In the genomic region with DNA sequence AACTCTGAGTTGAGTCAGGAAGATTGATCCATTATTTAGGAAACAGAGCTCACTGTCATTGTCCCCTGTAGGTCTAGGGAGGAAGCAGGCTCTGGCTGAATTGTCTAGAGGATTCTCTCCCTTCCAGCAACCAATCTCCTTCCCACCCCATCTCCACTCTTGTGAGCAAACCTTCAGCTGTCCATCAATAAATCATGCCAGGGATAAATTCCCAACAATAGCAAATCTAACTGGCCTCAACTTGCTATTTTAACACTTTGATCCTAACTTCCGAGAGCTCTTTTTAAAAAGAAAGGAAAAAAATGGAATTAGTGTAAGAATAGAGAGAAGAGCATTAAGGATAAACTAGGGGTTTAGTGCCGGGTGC, we compare ENCODE assay signal across 19 cellular contexts. TPM values are rescaled to one million over a fixed set of nuclear protein-coding genes. Genes with fewer than 3 reads are reported as not detected.
DNase-seq lines count a peak whose midpoint lies in the region; ATAC-seq and TF ChIP-seq lines count a peak whose summit lies in the region.
"Had no signal": no experiment of that assay in that cellular context is flagged by ENCODE, and none has a peak within 500 bp of the region (broad histone marks: within the 10 kb centered on the region; RNA-seq: fewer than 3 reads in every experiment).

No MANE protein-coding gene starts in this region.

- H3K79me1 ChIP-seq in mesendoderm (ENCODE audit: low read length), result no peaks in the 10 kb centered on the region

- TF ChIP-seq CTCF in C4-2B (conservative IDR thresholded peaks at IDR 0.05), result no peak

- H3K9ac ChIP-seq in skeletal muscle tissue (ENCODE audit: low read depth in 1 of 3, low read length in 3 of 3), result no peak overlapping the region
- H3K9ac ChIP-seq in mesendoderm (ENCODE audit: low read length), result no peak overlapping the region

- H2AK5ac ChIP-seq in mesendoderm (ENCODE audit: low read length), result no peak overlapping the region

- H3K27ac ChIP-seq in C4-2B, result peak overlapping the region; percentile 48; the same call in 1 of the 2 replicates
- H3K27ac ChIP-seq in epithelial cell of prostate, result peak overlapping the region; percentile 0
- H3K27ac ChIP-seq in skeletal muscle tissue (ENCODE audit: low read depth, low read length), result peak overlapping the region; percentile 3
- H3K27ac ChIP-seq in mesendoderm (ENCODE audit: low read depth, low read length), result no peak overlapping the region
- H3K27ac ChIP-seq: SJCRH30, suprapubic skin had no signal

- H3K4me2 ChIP-seq in mesendoderm (ENCODE audit: low read length), result no peak overlapping the region

- no peak overlapping the region for H4K5ac ChIP-seq in mesendoderm (ENCODE audit: low read length)

- ATAC-seq in GM21717 (IDR thresholded peaks at IDR 0.05; ENCODE audit: unreplicated experiment), result no peak
- ATAC-seq: left cardiac atrium had no signal

- no peak overlapping the region for H2BK120ac ChIP-seq in mesendoderm (ENCODE audit: low read depth, low read length)

- no peaks in the 10 kb centered on the region for H3K9me3 ChIP-seq in skeletal muscle tissue (ENCODE audit: control insufficient read depth in 3 of 3, low read length in 3 of 3)
- H3K9me3 ChIP-seq: sigmoid colon, SJCRH30, suprapubic skin had no signal

- DNase-seq in LHCN-M2 (ENCODE audit: low read depth), result peak; percentile 77
- no peak for DNase-seq in epithelial cell of prostate (ENCODE audit: low read depth, low spot score)
- no peak for DNase-seq in mesendoderm
- DNase-seq in RPMI8226, result no peak
- DNase-seq: activated CD4-positive, alpha-beta T cell treated with anti-CD3 and anti-CD28 coated beads for 4 hours; activated naive CD4-positive, alpha-beta T cell treated with anti-CD3 and anti-CD28 coated beads for 36 hours; activated T-cell treated with anti-CD3 and anti-CD28 coated beads, Interleukin-2, amount 50 U/mL, for 48 hours; amygdala; head of caudate nucleus; left cardiac atrium; MM.1S; nephron progenitor cell; posterior cingulate gyrus; sigmoid colon; SJCRH30 had no signal

- no peak overlapping the region for H2BK15ac ChIP-seq in mesendoderm (replicated peaks; ENCODE audit: low read depth)

- WGBS in mesendoderm (ENCODE audit: extremely low coverage, insufficient coverage, low lambda C conversion rate), result no CpG with 5 or more reads among the region's 2 CpGs

- H4K8ac ChIP-seq in mesendoderm (ENCODE audit: low read depth, low read length), result no peak overlapping the region

- no peak overlapping the region for H2BK5ac ChIP-seq in mesendoderm (ENCODE audit: low read length)

- no peaks in the 10 kb centered on the region for H3K79me2 ChIP-seq in mesendoderm (ENCODE audit: control insufficient read depth, insufficient read depth, low read length)

- no peak overlapping the region for H3K4ac ChIP-seq in mesendoderm (ENCODE audit: low read depth, low read length)

- H3K56ac ChIP-seq in mesendoderm (ENCODE audit: low read length), result no peak overlapping the region

- H3K18ac ChIP-seq in mesendoderm (ENCODE audit: low read length), result no peak overlapping the region

- peaks cover 13 to 24% (median 24%) of the 10 kb centered on the region in 3 donors for H3K4me1 ChIP-seq in skeletal muscle tissue (ENCODE audit: control insufficient read depth in 3 of 3, insufficient read depth in 3 of 3, low read length in 3 of 3)
- peaks cover 2% of the 10 kb centered on the region for H3K4me1 ChIP-seq in mesendoderm (ENCODE audit: control insufficient read depth, low read depth, low read length)
- H3K4me1 ChIP-seq: SJCRH30 had no signal

- H3K36me3 ChIP-seq in skeletal muscle tissue (ENCODE audit: control insufficient read depth in 3 of 3, insufficient read depth in 3 of 3, low read length in 3 of 3) (no peaks in the 10 kb centered on the region), mesendoderm (ENCODE audit: control insufficient read depth, insufficient read depth, low read length) (no peaks in the 10 kb centered on the region)
- H3K36me3 ChIP-seq: sigmoid colon, SJCRH30, suprapubic skin had no signal

- no peak overlapping the region for H3K4me3 ChIP-seq in skeletal muscle tissue (ENCODE audit: low read length in 3 of 3)
- no peak overlapping the region for H3K4me3 ChIP-seq in mesendoderm (ENCODE audit: low read length)
- H3K4me3 ChIP-seq: sigmoid colon, SJCRH30, suprapubic skin had no signal

- H3K27me3 ChIP-seq in skeletal muscle tissue (ENCODE audit: control insufficient read depth in 3 of 3, insufficient read depth in 3 of 3, low read length in 3 of 3) (no peaks in the 10 kb centered on the region), mesendoderm (ENCODE audit: insufficient read depth, low read length, poor library complexity) (no peaks in the 10 kb centered on the region)
- H3K27me3 ChIP-seq: sigmoid colon, SJCRH30, suprapubic skin had no signal

- no peak overlapping the region for H3K23ac ChIP-seq in mesendoderm (ENCODE audit: low read length)

RNA-seq across cellular contexts. Expression of a gene that starts 53.5 kb away (rescaled TPM):
- total RNA-seq in LHCN-M2 (2014; rRNA removed) (5.6 and 8.5 TPM in 2 replicates), skeletal muscle tissue (4.7 TPM)
- polyA plus RNA-seq in LHCN-M2 (2012), result 17.4 TPM
- 2.4 TPM for polyA plus RNA-seq in mesendoderm (2013, experiment 1 of 2)
- 2.4 TPM for polyA plus RNA-seq in mesendoderm (2013, experiment 2 of 2)
- total RNA-seq: activated naive CD4-positive, alpha-beta T cell treated with anti-CD3 and anti-CD28 coated beads for 36 hours; SJCRH30 had no signal
